28 cellular contexts compared by ENCODE assay signal in genomic region chr6:162125659-162126058, GRCh38.
"Had no signal": no experiment of that assay in that cellular context is flagged by ENCODE, and none has a peak within 500 bp of the region (broad histone marks: within the 10 kb centered on the region; RNA-seq: fewer than 3 reads in every experiment).

No MANE protein-coding gene starts in this region.

- H3K27ac ChIP-seq: adrenal gland, ascending aorta, body of pancreas, brain microvascular endothelial cell, breast epithelium, cardiac muscle cell had no signal

- H3K4me3 ChIP-seq: adrenal gland, ascending aorta, body of pancreas, breast epithelium, cardiac muscle cell had no signal

- H3K4me1 ChIP-seq: adrenal gland, ascending aorta, body of pancreas, breast epithelium had no signal

- H3K27me3 ChIP-seq: adrenal gland, ascending aorta, body of pancreas, brain microvascular endothelial cell, breast epithelium, cardiac muscle cell had no signal

- H3K9me3 ChIP-seq: adrenal gland, ascending aorta, body of pancreas had no signal

- DNase-seq: activated effector memory CD4-positive, alpha-beta T cell treated with anti-CD3 and anti-CD28 coated beads, Interleukin-2, amount 50 U/mL, for 16 hours; activated effector memory CD4-positive, alpha-beta T cell treated with Interleukin-2 at 50 U/mL for 16 hours; activated gamma-delta T cell; activated gamma-delta T cell treated with Interleukin-2 at 50 U/mL for 16 hours; activated naive CD4-positive, alpha-beta T cell; activated naive CD4-positive, alpha-beta T cell treated with anti-CD3 and anti-CD28 coated beads for 36 hours; activated naive CD4-positive, alpha-beta T cell treated with anti-CD3 and anti-CD28 coated beads, Interleukin-2, amount 10 ng/mL, durations not matched to agents 7 days and 5 days; activated naive CD4-positive, alpha-beta T cell treated with anti-CD3 and anti-CD28 coated beads, Interleukin-2, amount 50 U/mL, for 16 hours; activated naive CD4-positive, alpha-beta T cell treated with Interleukin-2 at 50 U/mL for 16 hours; activated naive CD8-positive, alpha-beta T cell treated with anti-CD3 and anti-CD28 coated beads for 36 hours; activated naive CD8-positive, alpha-beta T cell treated with anti-CD3 and anti-CD28 coated beads, Interleukin-2, amount 10 ng/mL, durations not matched to agents 7 days and 5 days; activated naive CD8-positive, alpha-beta T cell treated with anti-CD3 and anti-CD28 coated beads, Interleukin-2, amount 50 U/mL, for 24 hours; activated T-cell treated with anti-CD3 and anti-CD28 coated beads, Interleukin-2, amount 50 U/mL, for 1 hour; activated T-cell treated with anti-CD3 and anti-CD28 coated beads, Interleukin-2, amount 50 U/mL, for 24 hours; activated T-cell treated with anti-CD3 and anti-CD28 coated beads, Interleukin-2, amount 50 U/mL, for 4 hours; activated T-cell treated with anti-CD3 and anti-CD28 coated beads, Interleukin-2, amount 50 U/mL, for 48 hours; activated T-cell treated with anti-CD3 and anti-CD28 coated beads, Interleukin-2, amount 50 U/mL, for 72 hours; adrenal gland; amniotic stem cell; aorta; body of pancreas; brain microvascular endothelial cell; caudate nucleus; central memory CD4-positive, alpha-beta T cell; cerebellar nuclear complex had no signal

- H3K36me3 ChIP-seq: adrenal gland, ascending aorta, brain microvascular endothelial cell, breast epithelium, cardiac muscle cell had no signal
